17 cellular contexts compared by ENCODE assay signal in the genomic region with DNA sequence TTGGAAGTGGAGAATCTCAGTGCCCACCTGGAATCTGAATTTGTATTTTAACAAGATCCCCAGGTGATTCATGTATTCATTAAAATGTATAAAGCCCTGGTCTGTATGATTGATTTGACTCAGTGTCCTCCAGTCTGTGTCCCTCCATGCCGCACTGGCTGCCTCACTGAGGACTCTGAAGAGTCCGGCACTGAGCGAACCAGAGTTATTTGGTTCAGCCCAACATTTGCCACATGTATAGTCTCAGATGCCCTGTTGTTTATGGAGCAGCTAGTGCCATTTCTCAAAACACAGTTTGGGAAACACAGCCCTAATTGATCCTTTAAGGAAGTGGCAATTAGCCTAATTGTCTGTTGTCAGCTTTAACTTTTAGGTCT. TPM values are rescaled to one million over a fixed set of nuclear protein-coding genes. Genes with fewer than 3 reads are reported as not detected.
A peak's percentile ranks its signal among the peaks of the same experiment; 100 is the strongest.
DNase-seq lines count a peak whose midpoint lies in the region; ATAC-seq and TF ChIP-seq lines count a peak whose summit lies in the region.
"Had no signal": no experiment of that assay in that cellular context is flagged by ENCODE, and none has a peak within 500 bp of the region (broad histone marks: within the 10 kb centered on the region; RNA-seq: fewer than 3 reads in every experiment).

No MANE protein-coding gene starts in this region.

- H3K9me3 ChIP-seq in right cardiac atrium (ENCODE audit: control insufficient read depth, low read length) (no peaks in the 10 kb centered on the region), endocrine pancreas (ENCODE audit: control insufficient read depth, low read length) (no peaks in the 10 kb centered on the region), ovary (no peaks in the 10 kb centered on the region), uterus (no peaks in the 10 kb centered on the region), endodermal cell (ENCODE audit: control insufficient read depth, low read length) (no peaks in the 10 kb centered on the region)

- H3K4me3 ChIP-seq in right cardiac atrium (ENCODE audit: low read length) (no peak overlapping the region), endocrine pancreas (ENCODE audit: control insufficient read depth, insufficient read depth, low read length) (no peak overlapping the region), ovary (no peak overlapping the region), uterus (no peak overlapping the region), endodermal cell (ENCODE audit: low read length) (no peak overlapping the region)
- H3K4me3 ChIP-seq: cardiac muscle cell, skin epidermis had no signal

- H3K9ac ChIP-seq in endocrine pancreas (ENCODE audit: control insufficient read depth, insufficient read depth, low read length) (peak overlapping the region; percentile 11), endodermal cell (ENCODE audit: extremely low read depth, low read length, poor library complexity, severe bottlenecking) (no peak overlapping the region)

- peaks cover 18% of the 10 kb centered on the region for H3K36me3 Mint-ChIP-seq in endodermal cell (ENCODE audit: low read depth)

- no peaks in the 10 kb centered on the region for H3K27me3 Mint-ChIP-seq in endodermal cell (ENCODE audit: insufficient read depth)

- ATAC-seq in right cardiac atrium, result no peak
- no peak for ATAC-seq in Right ventricle myocardium superior (ENCODE audit: poor library complexity)

- no peak overlapping the region for H3K4me3 Mint-ChIP-seq in endodermal cell
- H3K4me3 Mint-ChIP-seq: activated naive CD4-positive, alpha-beta T cell treated with anti-CD3 and anti-CD28 coated beads for 36 hours; T-helper 2 cell treated with Interferon-gamma antibody and Interleukin-4, amounts not matched to agents 5 μg/mL and 100 μg/mL, for 36 hours had no signal

- DNase-seq in right cardiac atrium (no peak), Right ventricle myocardium superior (no peak), ovary (no peak), uterus (no peak), NCI-H82 (lab: John Stamatoyannopoulos, UW) (no peak), AG08395 (ENCODE audit: low spot score) (no peak), endodermal cell (no peak)
- DNase-seq: activated naive CD4-positive, alpha-beta T cell treated with anti-CD3 and anti-CD28 coated beads for 36 hours; effector CD8-positive, alpha-beta T cell; NCI-H1048; NCI-H2107; nucleus accumbens; SIG-M5 had no signal

- H3K27ac Mint-ChIP-seq in endodermal cell, result no peak overlapping the region
- H3K27ac Mint-ChIP-seq: activated naive CD4-positive, alpha-beta T cell treated with anti-CD3 and anti-CD28 coated beads for 36 hours; T-helper 2 cell treated with Interferon-gamma antibody and Interleukin-4, amounts not matched to agents 5 μg/mL and 100 μg/mL, for 36 hours had no signal

- H3K27ac ChIP-seq in right cardiac atrium (ENCODE audit: low read length), result peak overlapping the region; percentile 19
- H3K27ac ChIP-seq in ovary, result peak overlapping the region; percentile 33 to 78
- peak overlapping the region; percentile 81 to 82 for H3K27ac ChIP-seq in uterus
- H3K27ac ChIP-seq in endodermal cell (ENCODE audit: low read depth, low read length), result no peak overlapping the region
- H3K27ac ChIP-seq: cardiac muscle cell had no signal

- WGBS in right cardiac atrium, result 98% methylated on average over 3 of the region's 3 CpGs
- 90 to 95% (median 92%) methylated on average over 3 of the region's 3 CpGs for WGBS in ovary, 3 donors
- WGBS in endodermal cell (ENCODE audit: insufficient coverage in 1 of 2, insufficient read length in 1 of 2), 2 experiments, result 94 to 95% methylated on average over 3 of the region's 3 CpGs

- TF ChIP-seq EP300 in ovary (IDR thresholded peaks at IDR 0.05), result no peak

- H3K4me1 Mint-ChIP-seq in endodermal cell, result peaks cover 38% of the 10 kb centered on the region

- H3K36me3 ChIP-seq in endocrine pancreas (ENCODE audit: control insufficient read depth, insufficient read depth, low read length) (no peaks in the 10 kb centered on the region), ovary (no peaks in the 10 kb centered on the region), uterus (no peaks in the 10 kb centered on the region), endodermal cell (ENCODE audit: control insufficient read depth, insufficient read depth, low read length) (peaks cover 33% of the 10 kb centered on the region)
- H3K36me3 ChIP-seq: cardiac muscle cell had no signal

- TF ChIP-seq POLR2A in ovary (IDR thresholded peaks at IDR 0.05), result no peak
- TF ChIP-seq POLR2A in uterus (IDR thresholded peaks at IDR 0.05), result no peak

- intact Hi-C loops in right cardiac atrium (cut with DNase I) (no loop called here), Right ventricle myocardium superior (cut with DNase I) (no loop called here), ovary (cut with DNase I) (no loop called here), uterus (cut with DNase I; ENCODE audit: low total_unique reads) (no loop called here)

- H3K27me3 ChIP-seq in right cardiac atrium (ENCODE audit: control insufficient read depth, insufficient read depth), result no peaks in the 10 kb centered on the region
- H3K27me3 ChIP-seq in endocrine pancreas (ENCODE audit: control insufficient read depth, insufficient read depth, low read length), result no peaks in the 10 kb centered on the region
- H3K27me3 ChIP-seq in ovary, result no peaks in the 10 kb centered on the region
- no peaks in the 10 kb centered on the region for H3K27me3 ChIP-seq in uterus
- no peaks in the 10 kb centered on the region for H3K27me3 ChIP-seq in endodermal cell (ENCODE audit: control insufficient read depth, insufficient read depth, low read length, poor library complexity, severe bottlenecking)
- H3K27me3 ChIP-seq: cardiac muscle cell had no signal

- TF ChIP-seq CTCF in ovary (IDR thresholded peaks at IDR 0.05), result no peak
- no peak for TF ChIP-seq CTCF in uterus (IDR thresholded peaks at IDR 0.05)
- no peak for TF ChIP-seq CTCF in endodermal cell (conservative IDR thresholded peaks at IDR 0.05)

- peaks cover 4% of the 10 kb centered on the region for H3K4me1 ChIP-seq in right cardiac atrium (ENCODE audit: control insufficient read depth, insufficient read depth, low read length)
- H3K4me1 ChIP-seq in endocrine pancreas (ENCODE audit: control insufficient read depth, insufficient read depth, low read length), result peaks cover 4% of the 10 kb centered on the region
- H3K4me1 ChIP-seq in ovary (ENCODE audit: insufficient read depth), result peaks cover 16% of the 10 kb centered on the region
- H3K4me1 ChIP-seq in uterus, result peaks cover 0 to 9% of the 10 kb centered on the region in 2 donors
- peaks cover 29% of the 10 kb centered on the region for H3K4me1 ChIP-seq in endodermal cell (ENCODE audit: control insufficient read depth, insufficient read depth, low read length)

- no peaks in the 10 kb centered on the region for H3K9me3 Mint-ChIP-seq in endodermal cell
- H3K9me3 Mint-ChIP-seq: activated naive CD4-positive, alpha-beta T cell treated with anti-CD3 and anti-CD28 coated beads for 36 hours; T-helper 2 cell treated with Interferon-gamma antibody and Interleukin-4, amounts not matched to agents 5 μg/mL and 100 μg/mL, for 36 hours had no signal

RNA-seq across cellular contexts. Expression of a gene that starts 6.7 kb away (rescaled TPM):
- 10 to 100 TPM; 75.7 to 96.8 (median 86.9) TPM for total RNA-seq in right cardiac atrium
- polyA plus RNA-seq in right cardiac atrium, result 73.1 TPM
- total RNA-seq in Right ventricle myocardium superior, result 75.5 TPM
- total RNA-seq in ovary, result 100 to 1,000 TPM in 2 of 7 donors, 10 to 100 TPM in 5; 41.7 to 132 (median 92.3) TPM
- 100 to 1,000 TPM in 1 of 2 donors, 10 to 100 TPM in 1; 76.4 to 147 TPM for polyA plus RNA-seq in ovary
- total RNA-seq in uterus, result 100 to 1,000 TPM in 1 of 4 donors, 10 to 100 TPM in 3; 34.8 to 130 (median 67.7) TPM
- 10 to 100 TPM; 81.9 to 94.8 TPM for total RNA-seq in endodermal cell
- polyA plus RNA-seq in endodermal cell (2013, experiment 1 of 2), result 79.3 TPM
- polyA plus RNA-seq in endodermal cell (2013, experiment 2 of 2), result 73.2 TPM
